Comparison of ENCODE assay signal across 8 cellular contexts in the genomic region with DNA sequence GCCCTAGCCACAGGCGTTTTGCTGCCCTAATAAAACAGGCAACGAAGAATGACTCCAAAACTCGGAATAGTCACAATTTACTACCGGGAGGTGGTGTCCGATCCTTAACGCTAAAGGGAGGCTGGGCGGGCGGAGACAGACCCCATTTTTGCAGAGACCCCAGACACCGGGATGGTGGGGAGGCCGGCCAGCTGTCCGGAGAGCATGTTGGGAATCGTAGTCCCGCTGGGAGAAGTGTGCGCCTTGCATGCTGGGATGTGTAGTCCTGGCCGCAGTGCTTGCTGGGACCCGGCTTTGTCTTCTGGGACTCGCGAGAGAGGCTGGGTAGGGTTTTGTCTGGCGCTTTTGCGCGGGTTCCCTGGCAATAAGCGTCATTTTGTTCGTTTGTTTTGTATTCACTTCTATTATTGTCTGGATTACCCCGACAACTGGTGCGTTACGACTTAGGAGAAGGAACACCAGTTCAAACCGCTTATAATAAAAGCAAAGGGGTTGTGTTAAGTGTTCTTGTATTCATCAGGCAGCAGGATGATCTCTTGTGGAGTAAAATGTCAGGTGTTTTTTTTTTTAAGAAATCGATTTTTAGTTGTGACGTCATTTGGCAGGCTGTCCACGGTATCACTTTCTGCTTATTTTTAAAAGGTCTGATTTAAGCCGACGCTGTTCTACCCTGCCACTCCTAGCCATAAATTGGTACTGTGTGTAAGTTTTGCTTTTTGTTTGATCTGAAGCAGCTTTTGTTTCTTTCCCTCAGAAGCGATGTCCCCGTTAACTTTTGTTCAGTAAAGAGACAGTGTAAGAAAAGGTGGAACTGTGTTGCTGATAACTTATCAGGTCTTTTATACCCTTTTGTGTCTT. TPM values are rescaled to one million over a fixed set of nuclear protein-coding genes. Genes with fewer than 3 reads are reported as not detected.
A peak's percentile ranks its signal among the peaks of the same experiment; 100 is the strongest.
DNase-seq lines count a peak whose midpoint lies in the region; ATAC-seq and TF ChIP-seq lines count a peak whose summit lies in the region.

No MANE protein-coding gene starts in this region.

- peak overlapping the region; percentile 72; the same call in 1 of the 2 replicates for H3K9ac ChIP-seq in IMR-90 (ENCODE audit: low read depth, low read length)

- H3K4ac ChIP-seq in IMR-90 (ENCODE audit: low read depth, low read length): peak overlapping the region; percentile 86; the same call in 1 of the 2 replicates

- dilution Hi-C loops in IMR-90 (cut with HindIII; ENCODE audit: low sequenced_read_pairs, unreplicated experiment): no loop called here

- H3K9me1 ChIP-seq in IMR-90 (ENCODE audit: insufficient read depth, low read length): no peaks in the 10 kb centered on the region

- H4K20me1 ChIP-seq in IMR-90 (ENCODE audit: insufficient read depth, low read length) (peaks cover 15% of the 10 kb centered on the region), OCI-LY7 (ENCODE audit: insufficient read depth, low read length) (peaks cover 29% of the 10 kb centered on the region)

- BruUV-seq in IMR-90 (replicated peaks; lab: Mats Ljungman, UMichigan) (no TSS peak), OCI-LY7 (replicated peaks; lab: Mats Ljungman, UMichigan) (TSS peak; percentile 98)

- TF ChIP-seq POLR2A in IMR-90 (IDR thresholded peaks at IDR 0.05; ENCODE audit: low read depth, low read length) (peak; percentile 44), erythroblast (IDR thresholded peaks at IDR 0.05; ENCODE audit: low read length) (peak; percentile 87)

- H3K23ac ChIP-seq in IMR-90 (ENCODE audit: low read depth, low read length): peak overlapping the region; percentile 84

- H3K27ac ChIP-seq in IMR-90 (ENCODE audit: insufficient read depth, low read length) (peak overlapping the region; percentile 55), OCI-LY7 (ENCODE audit: low read depth, low read length, poor library complexity, severe bottlenecking) (peak overlapping the region; percentile 58)

- H2BK20ac ChIP-seq in IMR-90 (ENCODE audit: low read depth, low read length): peak overlapping the region; percentile 56; the same call in 1 of the 2 replicates

- 0% methylated on average over 8 of the region's 34 CpGs; no CpG with 5 or more reads in 1 of the 2 experiments for WGBS in IMR-90 (ENCODE audit: extremely low coverage in 2 of 2, insufficient read length in 1 of 2), 2 experiments

- H3K4me2 ChIP-seq in IMR-90 (ENCODE audit: low read depth, low read length) (peak overlapping the region; percentile 84), OCI-LY7 (ENCODE audit: low read length) (peak overlapping the region; percentile 77)

- H3K9me3 ChIP-seq in IMR-90 (ENCODE audit: control insufficient read depth, insufficient read depth, low read length) (no peaks in the 10 kb centered on the region), OCI-LY7 (ENCODE audit: low read length) (no peaks in the 10 kb centered on the region)

- H2BK15ac ChIP-seq in IMR-90 (ENCODE audit: low read depth, low read length): peak overlapping the region; percentile 39; the same call in 1 of the 3 replicates

- POLR2A ChIA-PET in IMR-90 (lab: Charles Lee; ENCODE audit: unreplicated experiment) (no interaction called here), OCI-LY7 (lab: Charles Lee) (interaction anchor here (0.7 to 1.0 kb wide), 2 partner anchors 15 to 37 kb away, joined by 3 to 4 read pairs; partner anchors contain the start of gene B3GLCT)

- H3K14ac ChIP-seq in IMR-90 (replicated peaks; ENCODE audit: low read depth, low read length): peak overlapping the region; percentile 80

- TF ChIP-seq CTCF in IMR-90 (conservative IDR thresholded peaks at IDR 0.05; ENCODE audit: low read depth, low read length) (no peak), OCI-LY7 (conservative IDR thresholded peaks at IDR 0.05; ENCODE audit: low read length) (no peak)

- peak overlapping the region; percentile 82 for H2BK120ac ChIP-seq in IMR-90 (ENCODE audit: low read depth, low read length)

- H2BK5ac ChIP-seq in IMR-90 (ENCODE audit: low read depth, low read length, poor library complexity, severe bottlenecking): peak overlapping the region; percentile 76

- peak; percentile 80 for ATAC-seq in GM21529 (IDR thresholded peaks at IDR 0.05; ENCODE audit: unreplicated experiment)
- ATAC-seq in IMR-90 (ENCODE audit: low read depth): peak; percentile 90

- peaks cover 0 to 19% of the 10 kb centered on the region in 2 experiments; a peak in 2 of 4 replicates for H3K79me1 ChIP-seq in IMR-90 (ENCODE audit: low read depth in 1 of 2, low read length in 2 of 2)

- peak overlapping the region; percentile 41 to 91 for H4K8ac ChIP-seq in IMR-90 (ENCODE audit: low read depth in 2 of 2, low read length in 2 of 2)

- peak overlapping the region; percentile 99 for H2AFZ ChIP-seq in IMR-90 (replicated peaks; ENCODE audit: low read length, poor library complexity)
- peak overlapping the region; percentile 96 for H2AFZ ChIP-seq in OCI-LY7 (ENCODE audit: low read length)

- DNase-seq in DMS153 (lab: John Stamatoyannopoulos, UW) (peak; percentile 97), IMR-90 (peak; percentile 99), OCI-LY7 (ENCODE audit: low spot score) (peak; percentile 98), erythroblast (lab: John Stamatoyannopoulos, UW) (peak; percentile 96 to 98), mucosa of gallbladder (ENCODE audit: low spot score) (peak; percentile 98)
- DNase-seq in activated T-cell treated with anti-CD3 and anti-CD28 coated beads, Interleukin-2, amount 50 U/mL, for 1 hour: peak; percentile 97
- DNase-seq in stimulated activated CD8-positive, alpha-beta memory T cell treated with anti-CD3 and anti-CD28 coated beads, Interleukin-4, amount 100 ng/mL, for 4 hours (ENCODE audit: low read depth in 2 of 2, low spot score in 1 of 2): peak; percentile 85 to 93

- H3K36me3 ChIP-seq in IMR-90 (ENCODE audit: control insufficient read depth, insufficient read depth, low read length) (0 out of 2 replicates have a peak, but pooled peaks cover 2% of the 10 kb centered on the region), OCI-LY7 (ENCODE audit: insufficient read depth, low read length) (peaks cover 30% of the 10 kb centered on the region)

- peak overlapping the region; percentile 53; the same call in 1 of the 2 replicates for H3K18ac ChIP-seq in IMR-90 (ENCODE audit: low read depth, low read length)

- no peak overlapping the region for H2AK5ac ChIP-seq in IMR-90 (ENCODE audit: low read depth, low read length)

- intact Hi-C loops in IMR-90 (cut with micrococcal nuclease) (loop anchor here (5.0 kb wide), 1 partner anchor 115 kb away; no protein-coding TSS in a partner anchor), OCI-LY7 (cut with micrococcal nuclease; ENCODE audit: unreplicated experiment) (loop anchor here (1.0 to 5.0 kb wide), 5 partner anchors 38 to 1155 kb away; partner anchors contain the start of genes BRCA2, USPL1 and ZAR1L)

- peak overlapping the region; percentile 94 for H2AK9ac ChIP-seq in IMR-90 (replicated peaks; ENCODE audit: low read depth, low read length, poor library complexity)

- no peaks in the 10 kb centered on the region; the same call in 1 of the 2 replicates for H3K4me1 ChIP-seq in IMR-90 (ENCODE audit: control insufficient read depth, insufficient read depth, low read length)
- peaks cover 27% of the 10 kb centered on the region for H3K4me1 ChIP-seq in OCI-LY7 (ENCODE audit: insufficient read depth, low read length, poor library complexity, severe bottlenecking)

- CTCF ChIA-PET in IMR-90 (lab: Yijun Ruan, JAX): no interaction called here
- CTCF ChIA-PET in OCI-LY7 (lab: Charles Lee; ENCODE audit: unreplicated experiment): no interaction called here

- H3K4me3 ChIP-seq in IMR-90 (ENCODE audit: insufficient read depth, low read depth, low read length) (peak overlapping the region; percentile 81), OCI-LY7 (ENCODE audit: low read depth, low read length, poor library complexity, severe bottlenecking) (peak overlapping the region; percentile 91)

- peaks cover 42% of the 10 kb centered on the region for H3K79me2 ChIP-seq in OCI-LY7 (ENCODE audit: insufficient read depth, low read depth, low read length)

- in situ Hi-C loops in IMR-90 (cut with MboI; ENCODE audit: low sequenced_read_pairs): no loop called here

- H3K9me2 ChIP-seq in OCI-LY7 (ENCODE audit: insufficient read depth, low read length): no peaks in the 10 kb centered on the region

- no peaks in the 10 kb centered on the region for H3K27me3 ChIP-seq in IMR-90 (ENCODE audit: control insufficient read depth, insufficient read depth, low read length)

- H3K56ac ChIP-seq in IMR-90 (ENCODE audit: extremely low read depth, insufficient read depth, low read length): peak overlapping the region; percentile 74

- peak overlapping the region; percentile 61; the same call in 1 of the 2 replicates for H4K5ac ChIP-seq in IMR-90 (ENCODE audit: low read depth, low read length)

- TF ChIP-seq RAD21 in IMR-90 (IDR thresholded peaks at IDR 0.05; ENCODE audit: low read length): no peak

- H4K91ac ChIP-seq in IMR-90 (ENCODE audit: insufficient read depth, low read depth, low read length): peak overlapping the region; percentile 56; the same call in 1 of the 2 replicates

TF ChIP-seq in IMR-90, 13 proteins besides CTCF, POLR2A, EP300 and RAD21 (continues in another document):
- TF ChIP-seq FOS (IDR thresholded peaks at IDR 0.05; ENCODE audit: low read depth, low read length) (no peak), MXI1 (IDR thresholded peaks at IDR 0.05; ENCODE audit: borderline replicate concordance, low read depth, low read length) (0 out of 2 replicates have a peak, but pooled peaks have one; percentile 3), CHD1 (IDR thresholded peaks at IDR 0.05; ENCODE audit: low read depth, low read length) (peak; percentile 31; the same call in 1 of the 2 replicates)

RNA-seq across cellular contexts. Expression of gene HSPH1, which starts 0.7 kb away (rescaled TPM):
- total RNA-seq in IMR-90 (2012; rRNA removed) (40.3 and 58.3 TPM in 2 replicates), OCI-LY7 (2022) (120 and 176 TPM in 2 replicates), mucosa of gallbladder (114 TPM)
- 35.4 and 36.8 TPM in 2 replicates for polyA plus RNA-seq in IMR-90 (2012; rRNA removed)
- polyA plus RNA-seq in IMR-90 (2012; cell fraction: cytosol; rRNA removed): 6.7 and 13.1 TPM in 2 replicates
- polyA plus RNA-seq in IMR-90 (2012; cell fraction: nucleus; rRNA removed; ENCODE audit: low replicate concordance): 8.7 and 30.2 TPM in 2 replicates
- 89.6 and 110 TPM in 2 replicates for total RNA-seq in OCI-LY7 (2014; rRNA removed; shearing (Covaris generic))

RNA-seq across cellular contexts. Expression of gene B3GLCT, which starts 37.4 kb away (rescaled TPM):
- 4.5 and 5.8 TPM in 2 replicates for total RNA-seq in IMR-90 (2012; rRNA removed)
- polyA plus RNA-seq in IMR-90 (2012; rRNA removed): 1.7 and 2.0 TPM in 2 replicates
- 0.51 and 0.70 TPM in 2 replicates for polyA plus RNA-seq in IMR-90 (2012; cell fraction: cytosol; rRNA removed)
- polyA plus RNA-seq in IMR-90 (2012; cell fraction: nucleus; rRNA removed; ENCODE audit: low replicate concordance): 0.20 and 1.0 TPM in 2 replicates
- 3.6 and 3.7 TPM in 2 replicates for total RNA-seq in OCI-LY7 (2014; rRNA removed; shearing (Covaris generic))
- 3.9 and 4.3 TPM in 2 replicates for total RNA-seq in OCI-LY7 (2022)
- 3.9 TPM for total RNA-seq in mucosa of gallbladder

Comparison
In these comparisons a context has a peak if more than half of its experiments do, and no peak if none do; other contexts are left out.
1. Peak in every context shown above with its lines: DNase-seq, ATAC-seq, H3K4me3 ChIP-seq and H3K27ac ChIP-seq.